ENCODE assay signal across 8 cellular contexts in genomic region chr7:71942115-71942514, GRCh38.
"Had no signal": no experiment of that assay in that cellular context is flagged by ENCODE, and none has a peak within 500 bp of the region (broad histone marks: within the 10 kb centered on the region; RNA-seq: fewer than 3 reads in every experiment).

No MANE protein-coding gene starts in this region.

- H3K4me3 Mint-ChIP-seq: HFFc6, IgD-negative memory B cell had no signal

- ATAC-seq: HCT116, HepG2 had no signal

- H3K27me3 Mint-ChIP-seq: IgD-negative memory B cell had no signal

- H2AFZ ChIP-seq: GM23248 had no signal

- H3K9ac ChIP-seq: GM23248 had no signal

- DNase-seq: GM23248, H7, HFFc6 had no signal

- H3K4me1 ChIP-seq: HAP-1 had no signal

- H3K27ac ChIP-seq: GM23248, HL-60 had no signal

- H3K4me1 Mint-ChIP-seq: IgD-negative memory B cell had no signal

- H3K9me3 ChIP-seq: HAP-1 had no signal

- H3K4me3 ChIP-seq: GM23248, HAP-1 had no signal

- H3K36me3 ChIP-seq: HAP-1 had no signal

- FAIRE-seq: HepG2 had no signal

- H3K36me3 Mint-ChIP-seq: IgD-negative memory B cell had no signal

- H3K27ac Mint-ChIP-seq: HFFc6, IgD-negative memory B cell had no signal
